Comparison of ENCODE assay signal across 9 cellular contexts in genomic region chr11:114160884-114161283, GRCh38.
DNase-seq lines count a peak whose midpoint lies in the region; TF ChIP-seq lines count a peak whose summit lies in the region.
"Had no signal": no experiment of that assay in that cellular context is flagged by ENCODE, and none has a peak within 500 bp of the region (broad histone marks: within the 10 kb centered on the region; RNA-seq: fewer than 3 reads in every experiment).

No MANE protein-coding gene starts in this region.

- H3K36me3 Mint-ChIP-seq in activated naive CD8-positive, alpha-beta T cell: no peaks in the 10 kb centered on the region
- H3K36me3 Mint-ChIP-seq in activated naive CD8-positive, alpha-beta T cell treated with anti-CD3 and anti-CD28 coated beads for 36 hours: no peaks in the 10 kb centered on the region
- no peaks in the 10 kb centered on the region for H3K36me3 Mint-ChIP-seq in dendritic cell treated with granulocyte-macrophage colony-stimulating factor and Interleukin-4, amounts not matched to agents 40 ng/mL and 50 ng/mL, for 4 days (ENCODE audit: low read depth)
- peaks cover 5% of the 10 kb centered on the region for H3K36me3 Mint-ChIP-seq in nephron progenitor cell (ENCODE audit: low read depth)

- peak overlapping the region; percentile 89 for H3K27ac ChIP-seq in urinary bladder (ENCODE audit: low read depth)

- H3K27me3 Mint-ChIP-seq in activated naive CD8-positive, alpha-beta T cell: no peaks in the 10 kb centered on the region
- H3K27me3 Mint-ChIP-seq in activated naive CD8-positive, alpha-beta T cell treated with anti-CD3 and anti-CD28 coated beads for 36 hours: no peaks in the 10 kb centered on the region
- peaks cover 13% of the 10 kb centered on the region for H3K27me3 Mint-ChIP-seq in dendritic cell treated with granulocyte-macrophage colony-stimulating factor and Interleukin-4, amounts not matched to agents 40 ng/mL and 50 ng/mL, for 4 days
- H3K27me3 Mint-ChIP-seq in nephron progenitor cell (ENCODE audit: low read depth, poor library complexity): peaks cover 9% of the 10 kb centered on the region

- H3K4me3 ChIP-seq in urinary bladder (ENCODE audit: low read depth, low read length): no peak overlapping the region

- no peaks in the 10 kb centered on the region for H3K36me3 ChIP-seq in urinary bladder (ENCODE audit: insufficient read depth)

- H3K4me1 Mint-ChIP-seq in activated naive CD8-positive, alpha-beta T cell (ENCODE audit: low read depth): peaks cover 83% of the 10 kb centered on the region
- peaks cover 69% of the 10 kb centered on the region for H3K4me1 Mint-ChIP-seq in activated naive CD8-positive, alpha-beta T cell treated with anti-CD3 and anti-CD28 coated beads for 36 hours
- H3K4me1 Mint-ChIP-seq in dendritic cell treated with granulocyte-macrophage colony-stimulating factor and Interleukin-4, amounts not matched to agents 40 ng/mL and 50 ng/mL, for 4 days (ENCODE audit: low read depth): peaks cover 76% of the 10 kb centered on the region
- H3K4me1 Mint-ChIP-seq in nephron progenitor cell: peaks cover 84% of the 10 kb centered on the region

- no peak overlapping the region for H3K27ac Mint-ChIP-seq in activated naive CD8-positive, alpha-beta T cell
- no peak overlapping the region for H3K27ac Mint-ChIP-seq in activated naive CD8-positive, alpha-beta T cell treated with anti-CD3 and anti-CD28 coated beads for 36 hours
- H3K27ac Mint-ChIP-seq in dendritic cell treated with granulocyte-macrophage colony-stimulating factor and Interleukin-4, amounts not matched to agents 40 ng/mL and 50 ng/mL, for 4 days: peak overlapping the region; percentile 59
- peak overlapping the region; percentile 88 for H3K27ac Mint-ChIP-seq in nephron progenitor cell

- H3K4me1 ChIP-seq in urinary bladder (ENCODE audit: insufficient read depth): peaks cover 9% of the 10 kb centered on the region

- intact Hi-C loops in dendritic cell treated with granulocyte-macrophage colony-stimulating factor and Interleukin-4, amounts not matched to agents 40 ng/mL and 50 ng/mL, for 4 days (cut with micrococcal nuclease): loop anchor here (5.0 kb wide), 1 partner anchor 79 kb away; no protein-coding TSS in a partner anchor

- H3K4me3 Mint-ChIP-seq in activated naive CD8-positive, alpha-beta T cell: peak overlapping the region; percentile 71
- no peak overlapping the region for H3K4me3 Mint-ChIP-seq in activated naive CD8-positive, alpha-beta T cell treated with anti-CD3 and anti-CD28 coated beads for 36 hours
- H3K4me3 Mint-ChIP-seq in dendritic cell treated with granulocyte-macrophage colony-stimulating factor and Interleukin-4, amounts not matched to agents 40 ng/mL and 50 ng/mL, for 4 days: no peak overlapping the region
- no peak overlapping the region for H3K4me3 Mint-ChIP-seq in nephron progenitor cell

- WGBS in urinary bladder: 81% methylated on average over 5 of the region's 5 CpGs

- DNase-seq in activated naive CD8-positive, alpha-beta T cell treated with anti-CD3 and anti-CD28 coated beads for 36 hours: no peak
- DNase-seq in nephron progenitor cell (no peak), occipital lobe (lab: John Stamatoyannopoulos, UW) (no peak), NCI-H2107 treated with DMSO at 0.1 percent for 48 hours (lab: John Stamatoyannopoulos, UW; ENCODE audit: unreplicated experiment) (no peak), DMS79 (lab: John Stamatoyannopoulos, UW) (no peak)
- DNase-seq: NCI-H1417 treated with DMSO at 0.1 percent for 48 hours had no signal

- no peak for TF ChIP-seq CTCF in nephron progenitor cell (IDR thresholded peaks at IDR 0.05)

- H3K9me3 Mint-ChIP-seq in activated naive CD8-positive, alpha-beta T cell (ENCODE audit: low read depth): no peaks in the 10 kb centered on the region
- no peaks in the 10 kb centered on the region for H3K9me3 Mint-ChIP-seq in activated naive CD8-positive, alpha-beta T cell treated with anti-CD3 and anti-CD28 coated beads for 36 hours
- H3K9me3 Mint-ChIP-seq in dendritic cell treated with granulocyte-macrophage colony-stimulating factor and Interleukin-4, amounts not matched to agents 40 ng/mL and 50 ng/mL, for 4 days: no peaks in the 10 kb centered on the region
- H3K9me3 Mint-ChIP-seq in nephron progenitor cell: no peaks in the 10 kb centered on the region

Comparison
In these comparisons a context has a peak if more than half of its experiments do, and no peak if none do; other contexts are left out.
1. H3K27ac Mint-ChIP-seq: peak in dendritic cell treated with granulocyte-macrophage colony-stimulating factor and Interleukin-4, amounts not matched to agents 40 ng/mL and 50 ng/mL, for 4 days (single experiment) and nephron progenitor cell (single experiment); none in activated naive CD8-positive, alpha-beta T cell (single experiment) and activated naive CD8-positive, alpha-beta T cell treated with anti-CD3 and anti-CD28 coated beads for 36 hours (single experiment).